23 cellular contexts compared by ENCODE assay signal in the genomic region with DNA sequence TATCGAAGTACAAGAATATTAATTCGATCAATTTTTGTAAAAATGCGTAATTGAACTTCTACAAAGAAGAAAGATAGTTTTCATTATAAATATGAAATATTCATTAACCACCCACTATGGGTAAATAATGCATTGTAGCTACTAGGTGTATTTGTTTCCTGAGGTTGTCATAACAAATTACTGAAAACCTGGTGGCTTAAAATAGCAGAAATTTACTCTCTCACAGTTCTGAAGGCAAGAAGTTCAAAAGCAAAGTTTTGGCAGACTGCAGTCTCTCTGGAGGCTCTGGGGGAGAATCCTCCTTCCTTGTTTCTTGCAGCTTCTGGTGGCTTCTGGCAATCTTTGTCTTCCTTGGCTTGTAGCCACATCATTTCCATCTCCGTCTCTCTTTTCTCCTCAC.
"Had no signal": no experiment of that assay in that cellular context is flagged by ENCODE, and none has a peak within 500 bp of the region (broad histone marks: within the 10 kb centered on the region; RNA-seq: fewer than 3 reads in every experiment).

No MANE protein-coding gene starts in this region.

- ATAC-seq: activated CD4-positive, alpha-beta T cell treated with anti-CD3 and anti-CD28 coated beads for 36 hours; activated naive CD4-positive, alpha-beta T cell treated with anti-CD3 and anti-CD28 coated beads, Interleukin-2, amount 50 U/mL, for 72 hours; activated T-cell treated with anti-CD3 and anti-CD28 coated beads, Interleukin-2, amount 50 U/mL, for 4 hours; Right ventricle myocardium inferior had no signal

- H3K4me3 ChIP-seq: PC-9 had no signal

- H3K4me3 Mint-ChIP-seq: activated CD4-positive, alpha-beta memory T cell treated with anti-CD3 and anti-CD28 coated beads for 36 hours; activated CD4-positive, alpha-beta T cell treated with anti-CD3 and anti-CD28 coated beads for 36 hours; activated naive CD4-positive, alpha-beta T cell treated with anti-CD3 and anti-CD28 coated beads for 36 hours; activated T-cell treated with anti-CD3 and anti-CD28 coated beads, Interleukin-2, amount 50 U/mL, for 4 hours; activated T-helper 1 cell treated with anti-CD3 and anti-CD28 coated beads, Interleukin-12 subunit alpha, Interleukin-12 subunit beta, Interleukin-2, Interleukin-4 antibody, amounts not matched to agents 30 ng/mL and 10 ng/mL and 1 ng/mL, durations not matched to agents 14 hours and 24 hours and 36 hours; brain had no signal

- H3K27ac Mint-ChIP-seq: activated CD4-positive, alpha-beta memory T cell treated with anti-CD3 and anti-CD28 coated beads for 36 hours; activated CD4-positive, alpha-beta T cell treated with anti-CD3 and anti-CD28 coated beads for 36 hours; activated naive CD4-positive, alpha-beta T cell treated with anti-CD3 and anti-CD28 coated beads for 36 hours; activated naive CD4-positive, alpha-beta T cell treated with anti-CD3 and anti-CD28 coated beads, Interleukin-2, amount 50 U/mL, for 72 hours; activated T-helper 1 cell treated with anti-CD3 and anti-CD28 coated beads, Interleukin-12 subunit alpha, Interleukin-12 subunit beta, Interleukin-2, Interleukin-4 antibody, amounts not matched to agents 30 ng/mL and 10 ng/mL and 1 ng/mL, durations not matched to agents 14 hours and 24 hours and 36 hours had no signal

- H3K9me3 Mint-ChIP-seq: activated CD4-positive, alpha-beta memory T cell treated with anti-CD3 and anti-CD28 coated beads for 36 hours; activated naive CD4-positive, alpha-beta T cell treated with anti-CD3 and anti-CD28 coated beads for 36 hours; activated naive CD4-positive, alpha-beta T cell treated with anti-CD3 and anti-CD28 coated beads, Interleukin-2, amount 50 U/mL, for 72 hours; activated T-cell treated with anti-CD3 and anti-CD28 coated beads, Interleukin-2, amount 50 U/mL, for 4 hours; activated T-helper 1 cell treated with anti-CD3 and anti-CD28 coated beads, Interleukin-12 subunit alpha, Interleukin-12 subunit beta, Interleukin-2, Interleukin-4 antibody, amounts not matched to agents 30 ng/mL and 10 ng/mL and 1 ng/mL, durations not matched to agents 14 hours and 24 hours and 36 hours had no signal

- H3K4me2 ChIP-seq: PC-9 had no signal

- H3K27ac ChIP-seq: PC-9, RWPE1 had no signal

- H3K4me1 Mint-ChIP-seq: activated CD4-positive, alpha-beta T cell treated with anti-CD3 and anti-CD28 coated beads for 36 hours; brain had no signal

- H2AFZ ChIP-seq: PC-9 had no signal

- DNase-seq: activated CD4-positive, alpha-beta memory T cell treated with anti-CD3 and anti-CD28 coated beads for 36 hours; activated CD4-positive, alpha-beta T cell treated with anti-CD3 and anti-CD28 coated beads for 36 hours; activated CD4-positive, alpha-beta T cell treated with anti-CD3 and anti-CD28 coated beads, Interleukin-2, amount 50 U/mL, for 1 hour; activated CD8-positive, alpha-beta memory T cell treated with anti-CD3 and anti-CD28 coated beads, Interleukin-2, amount 50 U/mL, for 4 hours; activated gamma-delta T cell treated with Interleukin-2 at 50 U/mL for 16 hours; activated naive CD4-positive, alpha-beta T cell treated with anti-CD3 and anti-CD28 coated beads for 36 hours; activated T-cell treated with anti-CD3 and anti-CD28 coated beads for 4 hours; activated T-cell treated with anti-CD3 and anti-CD28 coated beads, Interleukin-2, amount 50 U/mL, for 4 hours; anterior cingulate cortex; caudate nucleus; cerebellar nuclear complex; NCI-H1105; NCI-H187 treated with DMSO at 0.1 percent for 48 hours; NCI-H226; NCI-H446 treated with DMSO at 0.1 percent for 48 hours; NK-92 treated with Interleukin-12 subunit alpha and Interleukin-12 subunit beta, amount 100 ng/mL, for 24 hours; PC-9; T1000 had no signal

- H3K36me3 Mint-ChIP-seq: activated CD4-positive, alpha-beta memory T cell treated with anti-CD3 and anti-CD28 coated beads for 36 hours; activated naive CD4-positive, alpha-beta T cell treated with anti-CD3 and anti-CD28 coated beads, Interleukin-2, amount 50 U/mL, for 72 hours; brain had no signal
